ENCODE assay signal across 10 cellular contexts in genomic region chr15:100668321-100668690, GRCh38.
"Had no signal": no experiment of that assay in that cellular context is flagged by ENCODE, and none has a peak within 500 bp of the region (broad histone marks: within the 10 kb centered on the region; RNA-seq: fewer than 3 reads in every experiment).

No MANE protein-coding gene starts in this region.

- ATAC-seq: activated CD8-positive, alpha-beta T cell treated with anti-CD3 and anti-CD28 coated beads, Interleukin-2, amount 10 ng/mL, durations not matched to agents 7 days and 5 days; upper lobe of right lung had no signal

- H3K4me1 ChIP-seq: upper lobe of right lung had no signal

- H3K36me3 ChIP-seq: upper lobe of right lung had no signal

- H3K4me3 ChIP-seq: upper lobe of right lung had no signal

- H3K27ac ChIP-seq: upper lobe of right lung had no signal

- H3K9me3 ChIP-seq: upper lobe of right lung had no signal

- DNase-seq: activated CD4-positive, alpha-beta T cell treated with anti-CD3 and anti-CD28 coated beads for 48 hours; activated CD8-positive, alpha-beta memory T cell treated with anti-CD3 and anti-CD28 coated beads, Interleukin-2, amount 50 U/mL, for 48 hours; activated CD8-positive, alpha-beta T cell treated with anti-CD3 and anti-CD28 coated beads, Interleukin-2, amount 10 ng/mL, durations not matched to agents 7 days and 5 days; activated naive CD4-positive, alpha-beta T cell treated with Interleukin-2 at 50 U/mL for 16 hours; cortex of kidney; effector memory CD4-positive, alpha-beta T cell; stimulated activated CD4-positive, alpha-beta T cell treated with anti-CD3 and anti-CD28 coated beads, Interleukin-2, amount 100 ng/mL, for 48 hours; stimulated activated naive CD4-positive, alpha-beta T cell treated with Interleukin-2 at 50 U/mL for 16 hours; T-helper 1 cell; upper lobe of right lung had no signal

- H3K27me3 ChIP-seq: upper lobe of right lung had no signal
